30 cellular contexts compared by ENCODE assay signal in the genomic region with DNA sequence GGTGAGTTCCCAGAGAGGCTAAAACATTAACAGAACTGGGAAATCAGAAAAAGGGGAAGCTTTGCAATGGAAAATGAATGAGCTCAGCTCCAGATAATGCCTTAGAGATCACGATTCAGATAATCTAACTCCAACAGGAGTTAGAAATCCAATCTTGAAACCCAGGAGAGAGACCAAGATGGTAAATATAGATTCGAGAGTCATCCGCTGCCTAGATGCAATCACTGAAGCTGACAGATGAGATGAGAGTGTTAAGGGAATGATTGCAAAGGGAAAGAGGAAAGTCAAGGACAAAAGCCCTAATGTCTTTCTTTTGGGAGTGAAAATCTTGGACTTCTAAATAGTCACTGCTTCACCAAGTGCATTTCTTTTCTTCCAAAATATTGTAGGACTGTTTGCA.
"Had no signal": no experiment of that assay in that cellular context is flagged by ENCODE, and none has a peak within 500 bp of the region (broad histone marks: within the 10 kb centered on the region; RNA-seq: fewer than 3 reads in every experiment).

No MANE protein-coding gene starts in this region.

- H3K27me3 Mint-ChIP-seq: activated CD4-positive, alpha-beta T cell treated with anti-CD3 and anti-CD28 coated beads, Interleukin-2, amount 10 ng/mL, durations not matched to agents 24 days and 14 days; activated CD8-positive, alpha-beta memory T cell treated with anti-CD3 and anti-CD28 coated beads, Interleukin-2, amount 10 ng/mL, durations not matched to agents 7 days and 5 days; activated naive CD8-positive, alpha-beta T cell treated with anti-CD3 and anti-CD28 coated beads for 36 hours; activated naive CD8-positive, alpha-beta T cell treated with anti-CD3 and anti-CD28 coated beads, Interleukin-2, amount 50 U/mL, for 24 hours had no signal

- H3K36me3 Mint-ChIP-seq: activated CD4-positive, alpha-beta memory T cell treated with anti-CD3 and anti-CD28 coated beads for 36 hours; activated CD8-positive, alpha-beta memory T cell treated with anti-CD3 and anti-CD28 coated beads, Interleukin-2, amount 10 ng/mL, durations not matched to agents 7 days and 5 days; activated naive CD4-positive, alpha-beta T cell treated with anti-CD3 and anti-CD28 coated beads, Interleukin-2, amount 50 U/mL, for 24 hours; activated naive CD8-positive, alpha-beta T cell treated with anti-CD3 and anti-CD28 coated beads for 36 hours had no signal

- H3K4me3 ChIP-seq: adrenal gland, body of pancreas, colonic mucosa, heart left ventricle had no signal

- H3K4me3 Mint-ChIP-seq: activated CD4-positive, alpha-beta memory T cell treated with anti-CD3 and anti-CD28 coated beads for 36 hours; activated CD4-positive, alpha-beta T cell treated with anti-CD3 and anti-CD28 coated beads for 36 hours; activated CD4-positive, alpha-beta T cell treated with anti-CD3 and anti-CD28 coated beads, Interleukin-2, amount 10 ng/mL, durations not matched to agents 24 days and 14 days; activated CD8-positive, alpha-beta memory T cell treated with anti-CD3 and anti-CD28 coated beads, Interleukin-2, amount 10 ng/mL, durations not matched to agents 7 days and 5 days; activated CD8-positive, alpha-beta T cell treated with anti-CD3 and anti-CD28 coated beads, Interleukin-2, amount 10 ng/mL, durations not matched to agents 7 days and 5 days; activated naive CD4-positive, alpha-beta T cell treated with anti-CD3 and anti-CD28 coated beads for 36 hours; activated naive CD4-positive, alpha-beta T cell treated with anti-CD3 and anti-CD28 coated beads, Interleukin-2, amount 50 U/mL, for 24 hours; activated naive CD8-positive, alpha-beta T cell treated with anti-CD3 and anti-CD28 coated beads for 36 hours; activated naive CD8-positive, alpha-beta T cell treated with anti-CD3 and anti-CD28 coated beads, Interleukin-2, amount 50 U/mL, for 24 hours; activated T-helper 1 cell treated with anti-CD3 and anti-CD28 coated beads, Interleukin-12 subunit alpha, Interleukin-12 subunit beta, Interleukin-2, Interleukin-4 antibody, amounts not matched to agents 30 ng/mL and 10 ng/mL and 1 ng/mL, durations not matched to agents 14 hours and 24 hours and 36 hours had no signal

- H3K9me3 ChIP-seq: adrenal gland, body of pancreas, colonic mucosa, heart left ventricle had no signal

- H3K36me3 ChIP-seq: adrenal gland, colonic mucosa, heart left ventricle had no signal

- H3K27me3 ChIP-seq: adrenal gland, body of pancreas, colonic mucosa, heart left ventricle had no signal

- H3K4me1 Mint-ChIP-seq: activated CD4-positive, alpha-beta T cell treated with anti-CD3 and anti-CD28 coated beads for 36 hours; activated CD4-positive, alpha-beta T cell treated with anti-CD3 and anti-CD28 coated beads, Interleukin-2, amount 10 ng/mL, durations not matched to agents 24 days and 14 days; activated CD8-positive, alpha-beta memory T cell treated with anti-CD3 and anti-CD28 coated beads, Interleukin-2, amount 10 ng/mL, durations not matched to agents 7 days and 5 days; activated naive CD4-positive, alpha-beta T cell treated with anti-CD3 and anti-CD28 coated beads, Interleukin-2, amount 50 U/mL, for 24 hours; activated naive CD8-positive, alpha-beta T cell treated with anti-CD3 and anti-CD28 coated beads for 36 hours; activated naive CD8-positive, alpha-beta T cell treated with anti-CD3 and anti-CD28 coated beads, Interleukin-2, amount 50 U/mL, for 24 hours had no signal

- H3K27ac ChIP-seq: adrenal gland, body of pancreas, colonic mucosa, heart left ventricle had no signal

- H3K9me3 Mint-ChIP-seq: activated CD4-positive, alpha-beta T cell treated with anti-CD3 and anti-CD28 coated beads, Interleukin-2, amount 10 ng/mL, durations not matched to agents 24 days and 14 days; activated naive CD4-positive, alpha-beta T cell treated with anti-CD3 and anti-CD28 coated beads, Interleukin-2, amount 50 U/mL, for 24 hours; activated naive CD8-positive, alpha-beta T cell treated with anti-CD3 and anti-CD28 coated beads, Interleukin-2, amount 50 U/mL, for 24 hours; activated T-helper 1 cell treated with anti-CD3 and anti-CD28 coated beads, Interleukin-12 subunit alpha, Interleukin-12 subunit beta, Interleukin-2, Interleukin-4 antibody, amounts not matched to agents 30 ng/mL and 10 ng/mL and 1 ng/mL, durations not matched to agents 14 hours and 24 hours and 36 hours; activated T-helper 2 cell treated with anti-CD3 and anti-CD28 coated beads, Interferon-gamma antibody, Interleukin-2, Interleukin-4, amounts not matched to agents 10 μg/mL and 5 μg/mL and 100 μg/mL, durations not matched to agents 14 hours and 24 hours and 36 hours had no signal

- H3K4me1 ChIP-seq: adrenal gland, body of pancreas, colonic mucosa had no signal

- ATAC-seq: activated CD4-positive, alpha-beta T cell treated with anti-CD3 and anti-CD28 coated beads for 36 hours; activated CD8-positive, alpha-beta memory T cell treated with anti-CD3 and anti-CD28 coated beads, Interleukin-2, amount 10 ng/mL, durations not matched to agents 7 days and 5 days; activated CD8-positive, alpha-beta T cell treated with anti-CD3 and anti-CD28 coated beads, Interleukin-2, amount 10 ng/mL, durations not matched to agents 7 days and 5 days; activated naive CD8-positive, alpha-beta T cell treated with anti-CD3 and anti-CD28 coated beads, Interleukin-2, amount 50 U/mL, for 24 hours; body of pancreas; esophagus mucosa; heart left ventricle had no signal

- DNase-seq: activated CD4-positive, alpha-beta memory T cell treated with anti-CD3 and anti-CD28 coated beads for 36 hours; activated CD4-positive, alpha-beta T cell treated with anti-CD3 and anti-CD28 coated beads for 36 hours; activated CD4-positive, alpha-beta T cell treated with anti-CD3 and anti-CD28 coated beads, Interleukin-2, amount 10 ng/mL, durations not matched to agents 24 days and 14 days; activated CD4-positive, CD25-positive, alpha-beta regulatory T cell; activated CD4-positive, CD25-positive, alpha-beta regulatory T cell treated with anti-CD3 and anti-CD28 coated beads, Interleukin-2, amount 50 U/mL, for 72 hours; activated CD8-positive, alpha-beta memory T cell treated with anti-CD3 and anti-CD28 coated beads, Interleukin-2, amount 10 ng/mL, durations not matched to agents 7 days and 5 days; activated CD8-positive, alpha-beta memory T cell treated with anti-CD3 and anti-CD28 coated beads, Interleukin-2, amount 50 U/mL, for 4 hours; activated CD8-positive, alpha-beta T cell treated with anti-CD3 and anti-CD28 coated beads, Interleukin-2, amount 10 ng/mL, durations not matched to agents 7 days and 5 days; activated effector memory CD4-positive, alpha-beta T cell treated with anti-CD3 and anti-CD28 coated beads, Interleukin-2, amount 50 U/mL, for 16 hours; activated naive CD4-positive, alpha-beta T cell treated with anti-CD3 and anti-CD28 coated beads for 36 hours; activated naive CD8-positive, alpha-beta T cell treated with anti-CD3 and anti-CD28 coated beads for 36 hours; activated naive CD8-positive, alpha-beta T cell treated with anti-CD3 and anti-CD28 coated beads, Interleukin-2, amount 50 U/mL, for 24 hours; activated T-cell treated with anti-CD3 and anti-CD28 coated beads, Interleukin-2, amount 50 U/mL, for 1 hour; activated T-cell treated with anti-CD3 and anti-CD28 coated beads, Interleukin-2, amount 50 U/mL, for 48 hours; adrenal gland; amygdala; aorta; body of pancreas; central memory CD4-positive, alpha-beta T cell; cerebellar nuclear complex; colonic mucosa; effector CD8-positive, alpha-beta T cell; foreskin fibroblast; glutamatergic neuron; heart left ventricle; T-helper 2 cell had no signal

- H3K27ac Mint-ChIP-seq: activated CD4-positive, alpha-beta memory T cell treated with anti-CD3 and anti-CD28 coated beads for 36 hours; activated CD4-positive, alpha-beta T cell treated with anti-CD3 and anti-CD28 coated beads for 36 hours; activated CD4-positive, alpha-beta T cell treated with anti-CD3 and anti-CD28 coated beads, Interleukin-2, amount 10 ng/mL, durations not matched to agents 24 days and 14 days; activated CD8-positive, alpha-beta memory T cell treated with anti-CD3 and anti-CD28 coated beads, Interleukin-2, amount 10 ng/mL, durations not matched to agents 7 days and 5 days; activated CD8-positive, alpha-beta T cell treated with anti-CD3 and anti-CD28 coated beads, Interleukin-2, amount 10 ng/mL, durations not matched to agents 7 days and 5 days; activated naive CD4-positive, alpha-beta T cell treated with anti-CD3 and anti-CD28 coated beads for 36 hours; activated naive CD4-positive, alpha-beta T cell treated with anti-CD3 and anti-CD28 coated beads, Interleukin-2, amount 50 U/mL, for 24 hours; activated naive CD8-positive, alpha-beta T cell treated with anti-CD3 and anti-CD28 coated beads for 36 hours; activated naive CD8-positive, alpha-beta T cell treated with anti-CD3 and anti-CD28 coated beads, Interleukin-2, amount 50 U/mL, for 24 hours; activated T-helper 1 cell treated with anti-CD3 and anti-CD28 coated beads, Interleukin-12 subunit alpha, Interleukin-12 subunit beta, Interleukin-2, Interleukin-4 antibody, amounts not matched to agents 30 ng/mL and 10 ng/mL and 1 ng/mL, durations not matched to agents 14 hours and 24 hours and 36 hours; activated T-helper 2 cell treated with anti-CD3 and anti-CD28 coated beads, Interferon-gamma antibody, Interleukin-2, Interleukin-4, amounts not matched to agents 10 μg/mL and 5 μg/mL and 100 μg/mL, durations not matched to agents 14 hours and 24 hours and 36 hours had no signal
